10 cellular contexts compared by ENCODE assay signal in the genomic region with DNA sequence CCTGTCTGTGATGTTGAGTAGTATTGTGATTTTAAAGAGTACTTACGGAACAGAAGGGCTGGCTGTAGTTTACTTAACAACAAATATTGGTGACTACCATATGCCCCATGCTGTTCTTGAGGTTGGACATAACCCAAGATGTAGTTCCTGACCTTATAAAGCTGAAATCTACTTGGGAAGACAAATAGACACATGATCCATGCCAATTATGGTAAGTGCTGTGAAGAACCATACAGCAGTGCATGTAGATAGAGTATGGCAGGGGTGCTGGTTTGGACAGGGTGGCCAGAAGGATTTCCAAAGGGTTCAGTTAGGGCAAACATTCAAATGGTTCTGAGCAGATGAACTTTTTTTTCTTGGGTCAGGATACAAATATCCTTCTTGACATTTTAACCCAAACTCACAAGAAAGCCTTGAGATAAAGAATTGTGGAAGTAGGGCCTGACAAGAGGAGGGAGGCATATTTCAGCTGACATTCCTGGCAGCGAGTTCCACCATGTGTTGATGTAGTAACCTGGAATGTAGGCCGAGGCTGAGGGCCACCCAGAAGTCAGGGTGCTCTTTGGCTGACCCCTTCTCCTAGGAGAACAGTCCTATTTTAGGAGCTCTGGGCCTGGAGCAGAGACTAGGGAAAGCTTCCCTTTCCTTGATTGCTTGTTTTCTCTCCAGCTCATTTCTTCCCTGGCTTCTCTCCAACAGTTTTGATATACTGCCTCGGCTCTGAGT.
DNase-seq lines count a peak whose midpoint lies in the region; ATAC-seq and TF ChIP-seq lines count a peak whose summit lies in the region.
"Had no signal": no experiment of that assay in that cellular context is flagged by ENCODE, and none has a peak within 500 bp of the region (broad histone marks: within the 10 kb centered on the region; RNA-seq: fewer than 3 reads in every experiment).

No MANE protein-coding gene starts in this region.

- no peak overlapping the region for H3K9ac ChIP-seq in fibroblast of lung (ENCODE audit: insufficient read depth, low read length)

- no peaks in the 10 kb centered on the region for H3K79me2 ChIP-seq in fibroblast of lung (ENCODE audit: control insufficient read depth, insufficient read depth, low read length)

- DNase-seq in AG08395 (ENCODE audit: low spot score) (peak; percentile 32), NCI-H774 (lab: John Stamatoyannopoulos, UW) (peak; percentile 1), fibroblast of lung (ENCODE audit: low read depth in 2 of 2) (peak; percentile 41 to 83), mucosa of gallbladder (ENCODE audit: low spot score) (peak; percentile 75), UCSD-AML1 (lab: John Stamatoyannopoulos, UW; ENCODE audit: unreplicated experiment) (no peak)
- DNase-seq in activated CD4-positive, alpha-beta T cell treated with anti-CD3 and anti-CD28 coated beads, Interleukin-2, amount 50 U/mL, for 4 hours: no peak
- DNase-seq in stimulated activated CD4-positive, alpha-beta T cell treated with anti-CD3 and anti-CD28 coated beads, Interleukin-4, amount 100 ng/mL, for 4 hours: no peak
- DNase-seq: activated T-cell treated with anti-CD3 and anti-CD28 coated beads, Interleukin-2, amount 50 U/mL, for 24 hours; trophoblast cell had no signal

- no peak overlapping the region for H3K27ac ChIP-seq in fibroblast of lung (ENCODE audit: insufficient read depth, low read length)

- no peak overlapping the region for H3K4me2 ChIP-seq in fibroblast of lung (ENCODE audit: extremely low read depth, insufficient read depth, low read length)

- H4K20me1 ChIP-seq in fibroblast of lung (ENCODE audit: control insufficient read depth, extremely low read depth, insufficient read depth, low read length): no peaks in the 10 kb centered on the region

- ATAC-seq in HG02970 (IDR thresholded peaks at IDR 0.05; ENCODE audit: low FRiP score, unreplicated experiment): no peak

- no peaks in the 10 kb centered on the region for H3K4me1 ChIP-seq in fibroblast of lung (ENCODE audit: control insufficient read depth, extremely low read depth, insufficient read depth, low read length)

- no peaks in the 10 kb centered on the region for H3K27me3 ChIP-seq in fibroblast of lung (ENCODE audit: control insufficient read depth, insufficient read depth, low read length)

- no peaks in the 10 kb centered on the region for H3K9me3 ChIP-seq in fibroblast of lung (ENCODE audit: control insufficient read depth, insufficient read depth, low read depth, low read length)

- TF ChIP-seq CTCF in fibroblast of lung (conservative IDR thresholded peaks at IDR 0.05 in 1 of 2, IDR thresholded peaks at IDR 0.05 in 1 of 2; ENCODE audit: low read depth in 1 of 2, low read length in 2 of 2): no peak

- no peak overlapping the region for H2AFZ ChIP-seq in fibroblast of lung (ENCODE audit: low read length)

- no peaks in the 10 kb centered on the region for H3K36me3 ChIP-seq in fibroblast of lung (ENCODE audit: control insufficient read depth, insufficient read depth, low read length)

- no peak overlapping the region for H3K4me3 ChIP-seq in fibroblast of lung (replicated peaks in 1 of 4; ENCODE audit: control extremely low read depth in 1 of 4, insufficient read depth in 1 of 4, low read depth in 3 of 4, low read length in 4 of 4)

Comparison
In these comparisons a context has a peak if more than half of its experiments do, and no peak if none do; other contexts are left out.
1. DNase-seq: peak in AG08395 (single experiment), NCI-H774 (single experiment), fibroblast of lung (2 of 2) and mucosa of gallbladder (single experiment); none in activated CD4-positive, alpha-beta T cell treated with anti-CD3 and anti-CD28 coated beads, Interleukin-2, amount 50 U/mL, for 4 hours (0 of 2), UCSD-AML1 (single experiment) and stimulated activated CD4-positive, alpha-beta T cell treated with anti-CD3 and anti-CD28 coated beads, Interleukin-4, amount 100 ng/mL, for 4 hours (0 of 2).